In genomic region chr3:49536875-49537533, GRCh38 we compare ENCODE assay signal across 1 cellular context.
TF ChIP-seq lines count a peak whose summit lies in the region.

No MANE protein-coding gene starts in this region.

TF ChIP-seq in HepG2, 621 proteins besides CTCF, POLR2A, EP300 and RAD21:
- TF ChIP-seq TEAD3 (CRISPR knock-in tag; optimal IDR thresholded peaks at IDR 0.05; ENCODE audit: borderline replicate concordance) (peak; percentile 9), ZNF460 (CRISPR knock-in tag; IDR thresholded peaks at IDR 0.05; ENCODE audit: borderline replicate concordance) (peak; percentile 70), HOXD1 (CRISPR knock-in tag; IDR thresholded peaks at IDR 0.05) (no peak), SAFB2 (CRISPR knock-in tag; IDR thresholded peaks at IDR 0.05; ENCODE audit: borderline replicate concordance, low read depth) (no peak)
